9 cellular contexts compared by ENCODE assay signal in genomic region chr17:40485851-40486512, GRCh38. TPM values are rescaled to one million over a fixed set of nuclear protein-coding genes. Genes with fewer than 3 reads are reported as not detected.
DNase-seq lines count a peak whose midpoint lies in the region; ATAC-seq and TF ChIP-seq lines count a peak whose summit lies in the region.
"Had no signal": no experiment of that assay in that cellular context is flagged by ENCODE, and none has a peak within 500 bp of the region (broad histone marks: within the 10 kb centered on the region; RNA-seq: fewer than 3 reads in every experiment).

No MANE protein-coding gene starts in this region.

- no peaks in the 10 kb centered on the region for H3K9me3 ChIP-seq in MG63

- no peaks in the 10 kb centered on the region for H3K27me3 ChIP-seq in MG63

- intact Hi-C loops in left cardiac atrium (cut with DNase I) = no loop called here

- no peaks in the 10 kb centered on the region for H3K36me3 ChIP-seq in MG63

- H3K27ac Mint-ChIP-seq in activated T-cell treated with anti-CD3 and anti-CD28 coated beads, Interleukin-2, amount 50 U/mL, for 24 hours = peak overlapping the region; percentile 64
- H3K27ac Mint-ChIP-seq in type B pancreatic cell = peak overlapping the region; percentile 90

- no peaks in the 10 kb centered on the region for H3K27me3 Mint-ChIP-seq in activated T-cell treated with anti-CD3 and anti-CD28 coated beads, Interleukin-2, amount 50 U/mL, for 24 hours
- H3K27me3 Mint-ChIP-seq in type B pancreatic cell = peaks cover 3% of the 10 kb centered on the region

- H3K4me3 Mint-ChIP-seq in activated T-cell treated with anti-CD3 and anti-CD28 coated beads, Interleukin-2, amount 50 U/mL, for 24 hours = no peak overlapping the region
- peak overlapping the region; percentile 63 for H3K4me3 Mint-ChIP-seq in type B pancreatic cell

- peaks cover 81% of the 10 kb centered on the region for H3K4me1 Mint-ChIP-seq in activated T-cell treated with anti-CD3 and anti-CD28 coated beads, Interleukin-2, amount 50 U/mL, for 24 hours (ENCODE audit: low read depth)
- H3K4me1 Mint-ChIP-seq in type B pancreatic cell (ENCODE audit: unreplicated experiment) = peaks cover 38% of the 10 kb centered on the region

- H3K4me3 ChIP-seq in MG63 = no peak overlapping the region

- ATAC-seq in left cardiac atrium = peak; percentile 53 to 86
- no peak for ATAC-seq in GM21737 (IDR thresholded peaks at IDR 0.05; ENCODE audit: unreplicated experiment)

- no peaks in the 10 kb centered on the region for H3K36me3 Mint-ChIP-seq in activated T-cell treated with anti-CD3 and anti-CD28 coated beads, Interleukin-2, amount 50 U/mL, for 24 hours (ENCODE audit: low read depth)
- no peaks in the 10 kb centered on the region for H3K36me3 Mint-ChIP-seq in type B pancreatic cell
- H3K36me3 Mint-ChIP-seq: brain had no signal

- DNase-seq in ACHN = peak; percentile 94
- DNase-seq in MG63 = peak; percentile 88
- no peak for DNase-seq in activated T-cell treated with anti-CD3 and anti-CD28 coated beads, Interleukin-2, amount 50 U/mL, for 24 hours
- DNase-seq in left cardiac atrium = peak; percentile 57
- DNase-seq in type B pancreatic cell (ENCODE audit: extremely low spot score, unreplicated experiment) = no peak
- no peak for DNase-seq in DMS 273 (lab: John Stamatoyannopoulos, UW; ENCODE audit: unreplicated experiment)
- DNase-seq in GDM1 (lab: John Stamatoyannopoulos, UW) = no peak

- H3K9me3 Mint-ChIP-seq in activated T-cell treated with anti-CD3 and anti-CD28 coated beads, Interleukin-2, amount 50 U/mL, for 24 hours = no peaks in the 10 kb centered on the region
- H3K9me3 Mint-ChIP-seq in type B pancreatic cell = no peaks in the 10 kb centered on the region

- in situ Hi-C loops in ACHN (cut with HindIII; ENCODE audit: low pct_ligation_motif_present, low pct_unique_long_range_greater_than_20kb, low sequenced_read_pairs) = no loop called here

- TF ChIP-seq CTCF in type B pancreatic cell (conservative IDR thresholded peaks at IDR 0.05) = no peak

RNA-seq across cellular contexts. Expression of gene TNS4, which starts 15.4 kb away (rescaled TPM):
- not detected in 2 replicates for total RNA-seq in MG63 (2014; rRNA removed; shearing (Covaris generic); ENCODE audit: low replicate concordance)
- not detected for total RNA-seq in left cardiac atrium
- 1.8 and 2.3 TPM in 2 replicates for total RNA-seq in type B pancreatic cell (ENCODE audit: low replicate concordance)

RNA-seq across cellular contexts. Expression of gene IGFBP4, which starts 42.7 kb away (rescaled TPM):
- total RNA-seq in MG63 (2014; rRNA removed; shearing (Covaris generic); ENCODE audit: low replicate concordance) = 7.9 and 12.4 TPM in 2 replicates
- total RNA-seq in left cardiac atrium (100 to 1,000 TPM; 443 to 470 TPM), type B pancreatic cell (ENCODE audit: low replicate concordance) (25.7 and 78.2 TPM in 2 replicates)

Comparison
In these comparisons a context has a peak if more than half of its experiments do, and no peak if none do; other contexts are left out.
1. DNase-seq: peak in ACHN (single experiment), MG63 (single experiment) and left cardiac atrium (single experiment); none in activated T-cell treated with anti-CD3 and anti-CD28 coated beads, Interleukin-2, amount 50 U/mL, for 24 hours (single experiment), type B pancreatic cell (single experiment), DMS 273 (single experiment) and GDM1 (single experiment).